Comparison of ENCODE assay signal across 8 cellular contexts in the genomic region with DNA sequence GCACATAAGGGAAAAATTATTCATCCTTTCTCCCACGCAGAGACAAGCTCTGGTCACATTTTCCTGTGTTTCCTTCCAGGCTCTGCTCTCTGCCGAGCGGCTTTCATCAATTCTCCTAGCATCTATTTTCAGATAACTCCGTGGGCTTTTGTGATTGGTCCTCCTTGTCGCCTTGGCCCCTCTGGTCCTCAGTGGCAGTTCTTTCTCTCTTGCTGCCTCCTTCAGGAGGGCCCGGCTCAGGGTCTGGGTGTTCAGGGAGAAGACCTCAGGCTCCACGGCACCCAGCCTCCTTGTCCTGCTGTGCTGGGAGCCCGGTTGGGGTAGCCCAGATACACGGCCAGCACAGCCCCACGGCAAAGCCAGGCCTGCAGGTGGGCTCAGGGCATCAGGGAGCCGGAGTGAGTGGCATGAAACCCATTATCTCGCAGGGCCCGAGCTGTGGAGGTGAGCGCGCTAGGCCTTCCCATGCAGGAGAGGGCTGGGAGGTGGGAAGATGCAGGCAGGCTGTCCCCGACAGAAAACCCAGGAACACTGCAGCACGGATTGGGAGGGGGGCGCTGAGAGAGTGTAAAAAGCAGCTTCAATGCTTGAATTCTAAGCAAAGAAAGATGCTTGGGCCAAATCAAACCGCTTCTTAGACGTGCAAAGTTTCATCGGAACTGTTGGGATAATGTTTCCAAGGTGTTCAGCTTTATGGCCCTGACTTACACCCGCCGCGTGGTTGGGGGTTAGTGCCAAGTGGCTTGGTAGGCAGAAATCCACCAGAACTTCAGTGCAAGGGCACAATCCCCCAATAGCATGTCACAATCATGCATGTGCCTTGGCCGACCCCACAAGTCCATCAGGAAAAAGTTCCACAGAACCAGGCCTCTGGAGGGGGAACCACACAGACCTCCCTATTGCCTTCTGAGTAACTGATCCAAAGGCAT.
DNase-seq lines count a peak whose midpoint lies in the region; TF ChIP-seq lines count a peak whose summit lies in the region.

No MANE protein-coding gene starts in this region.

- H3K9me3 ChIP-seq in vagina = no peaks in the 10 kb centered on the region

- CTCF ChIA-PET in GM10248 (lab: Yijun Ruan, JAX) = interaction anchor here (1.0 to 1.9 kb wide), 2 partner anchors 11 to 58 kb away, joined by 4 to 6 read pairs; no protein-coding TSS in a partner anchor

- peak overlapping the region; percentile 70 for H3K27ac Mint-ChIP-seq in activated naive CD4-positive, alpha-beta T cell treated with anti-CD3 and anti-CD28 coated beads, Interleukin-2, amount 50 U/mL, for 24 hours
- H3K27ac Mint-ChIP-seq in brain = peak overlapping the region in 4 of 5 experiments; percentile 27 to 98 (median 67)

- peaks cover 90% of the 10 kb centered on the region for H3K4me1 ChIP-seq in vagina

- H3K36me3 Mint-ChIP-seq in activated naive CD4-positive, alpha-beta T cell treated with anti-CD3 and anti-CD28 coated beads, Interleukin-2, amount 50 U/mL, for 24 hours = no peaks in the 10 kb centered on the region
- no peaks in the 10 kb centered on the region for H3K36me3 Mint-ChIP-seq in brain

- TF ChIP-seq POLR2A in vagina (IDR thresholded peaks at IDR 0.05) = no peak

- no peaks in the 10 kb centered on the region for H3K36me3 ChIP-seq in vagina

- intact Hi-C loops in vagina (cut with DNase I) = no loop called here

- peak overlapping the region; percentile 100 for H3K27ac ChIP-seq in vagina

- POLR2A ChIA-PET in GM10248 (lab: Yijun Ruan, JAX) = no interaction called here

- H3K27me3 Mint-ChIP-seq in activated naive CD4-positive, alpha-beta T cell treated with anti-CD3 and anti-CD28 coated beads, Interleukin-2, amount 50 U/mL, for 24 hours = no peaks in the 10 kb centered on the region
- peaks cover 58% of the 10 kb centered on the region for H3K27me3 Mint-ChIP-seq in brain

- H3K4me1 Mint-ChIP-seq in activated naive CD4-positive, alpha-beta T cell treated with anti-CD3 and anti-CD28 coated beads, Interleukin-2, amount 50 U/mL, for 24 hours = peaks cover 67% of the 10 kb centered on the region
- peaks cover 33% of the 10 kb centered on the region for H3K4me1 Mint-ChIP-seq in brain

- H3K27me3 ChIP-seq in vagina = no peaks in the 10 kb centered on the region

- no peaks in the 10 kb centered on the region for H3K9me3 Mint-ChIP-seq in activated naive CD4-positive, alpha-beta T cell treated with anti-CD3 and anti-CD28 coated beads, Interleukin-2, amount 50 U/mL, for 24 hours
- peaks cover 0 to 2% (median 0%) of the 10 kb centered on the region in 5 experiments for H3K9me3 Mint-ChIP-seq in brain

- no peak for TF ChIP-seq CTCF in brain (conservative IDR thresholded peaks at IDR 0.05)
- TF ChIP-seq CTCF in vagina (IDR thresholded peaks at IDR 0.05) = no peak
- TF ChIP-seq CTCF in GM10248 (IDR thresholded peaks at IDR 0.05; ENCODE audit: control extremely low read depth, extremely low read depth, low read depth, missing control alignments) = no peak

- peak overlapping the region; percentile 23 to 75 for H3K4me3 ChIP-seq in vagina

- no peak for DNase-seq in activated naive CD4-positive, alpha-beta T cell treated with anti-CD3 and anti-CD28 coated beads, Interleukin-2, amount 50 U/mL, for 16 hours
- DNase-seq in middle frontal gyrus (ENCODE audit: extremely low spot score, low spot score) (peak; percentile 11), vagina (ENCODE audit: extremely low spot score in 2 of 2) (no peak), GM10248 (ENCODE audit: extremely low spot score) (no peak), Kasumi-1 (lab: John Stamatoyannopoulos, UW) (no peak), hypothalamus (lab: John Stamatoyannopoulos, UW) (no peak)

- H3K4me3 Mint-ChIP-seq in activated naive CD4-positive, alpha-beta T cell treated with anti-CD3 and anti-CD28 coated beads, Interleukin-2, amount 50 U/mL, for 24 hours = no peak overlapping the region
- peak overlapping the region in 1 of 5 experiments; percentile 87 for H3K4me3 Mint-ChIP-seq in brain
